ENCODE assay signal across 24 cellular contexts in genomic region chr2:120905824-120906571, GRCh38.
"Had no signal": no experiment of that assay in that cellular context is flagged by ENCODE, and none has a peak within 500 bp of the region (broad histone marks: within the 10 kb centered on the region; RNA-seq: fewer than 3 reads in every experiment).

No MANE protein-coding gene starts in this region.

- H3K4me3 ChIP-seq: body of pancreas, SJSA1 had no signal

- ATAC-seq: activated CD4-positive, CD25-positive, alpha-beta regulatory T cell treated with anti-CD3 and anti-CD28 coated beads, Interleukin-2, amount 50 U/mL, for 24 hours; activated CD8-positive, alpha-beta T cell treated with anti-CD3 and anti-CD28 coated beads, Interleukin-2, amount 10 ng/mL, durations not matched to agents 7 days and 5 days; SK-N-SH treated with all-trans-retinoic acid at 6 μM for 48 hours had no signal

- H3K4me1 ChIP-seq: body of pancreas had no signal

- H3K27me3 Mint-ChIP-seq: activated naive CD4-positive, alpha-beta T cell treated with anti-CD3 and anti-CD28 coated beads, Interleukin-2, amount 50 U/mL, for 24 hours had no signal

- H3K4me3 Mint-ChIP-seq: activated CD8-positive, alpha-beta T cell treated with anti-CD3 and anti-CD28 coated beads, Interleukin-2, amount 10 ng/mL, durations not matched to agents 7 days and 5 days; activated naive CD4-positive, alpha-beta T cell treated with anti-CD3 and anti-CD28 coated beads, Interleukin-2, amount 50 U/mL, for 24 hours; IgD-negative memory B cell had no signal

- H3K9me3 ChIP-seq: body of pancreas, SJSA1 had no signal

- H3K27ac ChIP-seq: body of pancreas, SJSA1 had no signal

- H3K9me3 Mint-ChIP-seq: activated naive CD4-positive, alpha-beta T cell treated with anti-CD3 and anti-CD28 coated beads, Interleukin-2, amount 50 U/mL, for 24 hours; IgD-negative memory B cell had no signal

- H3K4me1 Mint-ChIP-seq: activated naive CD4-positive, alpha-beta T cell treated with anti-CD3 and anti-CD28 coated beads, Interleukin-2, amount 50 U/mL, for 24 hours; IgD-negative memory B cell had no signal

- H3K27ac Mint-ChIP-seq: activated CD8-positive, alpha-beta T cell treated with anti-CD3 and anti-CD28 coated beads, Interleukin-2, amount 10 ng/mL, durations not matched to agents 7 days and 5 days; activated naive CD4-positive, alpha-beta T cell treated with anti-CD3 and anti-CD28 coated beads, Interleukin-2, amount 50 U/mL, for 24 hours; IgD-negative memory B cell had no signal

- DNase-seq: activated CD4-positive, alpha-beta T cell treated with anti-CD3 and anti-CD28 coated beads for 48 hours; activated CD4-positive, alpha-beta T cell treated with anti-CD3 and anti-CD28 coated beads, Interleukin-2, amount 50 U/mL, for 4 hours; activated CD8-positive, alpha-beta memory T cell treated with anti-CD3 and anti-CD28 coated beads, Interleukin-2, amount 50 U/mL, for 48 hours; activated CD8-positive, alpha-beta T cell treated with anti-CD3 and anti-CD28 coated beads, Interleukin-2, amount 10 ng/mL, durations not matched to agents 7 days and 5 days; activated T-cell treated with anti-CD3 and anti-CD28 coated beads, Interleukin-2, amount 50 U/mL, for 1 hour; body of pancreas; KG1; NCI-H1092; NCI-H1417; NCI-H1694; NCI-H2029; NCI-H2107; NCI-H2171 treated with DMSO at 0.1 percent for 48 hours; NCI-H226; NCI-H510A; NCI-H526 treated with DMSO at 0.1 percent for 48 hours; NCI-H82; SHP77; SW 1271 had no signal

- H3K27me3 ChIP-seq: body of pancreas, SJSA1 had no signal
